Comparison of ENCODE assay signal across 1 cellular context in the genomic region with DNA sequence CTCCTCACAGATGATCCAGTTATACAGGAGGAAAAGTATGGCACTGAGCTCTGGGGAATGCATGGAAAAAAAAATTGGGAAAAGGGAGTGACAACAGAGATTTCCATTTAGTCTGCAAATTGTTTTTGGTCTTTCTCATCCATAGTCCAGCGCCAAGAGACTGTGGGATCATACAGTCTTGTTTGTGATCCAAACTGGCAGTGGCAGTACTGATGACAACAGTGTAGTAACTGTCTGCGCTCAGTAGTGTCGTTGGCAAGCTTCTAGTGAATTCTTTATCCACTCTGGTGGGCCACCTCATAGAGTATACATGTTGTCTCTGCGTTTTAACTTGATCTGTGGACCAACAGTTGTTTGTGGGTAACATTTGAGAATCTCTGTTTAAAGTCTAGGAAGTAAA.
TF ChIP-seq lines count a peak whose summit lies in the region.

No MANE protein-coding gene starts in this region.

TF ChIP-seq in SK-N-SH treated with all-trans-retinoic acid at 6 μM for 48 hours, 23 proteins besides CTCF, POLR2A, EP300 and RAD21 (continued from another document):
- TF ChIP-seq, protein P1, sequence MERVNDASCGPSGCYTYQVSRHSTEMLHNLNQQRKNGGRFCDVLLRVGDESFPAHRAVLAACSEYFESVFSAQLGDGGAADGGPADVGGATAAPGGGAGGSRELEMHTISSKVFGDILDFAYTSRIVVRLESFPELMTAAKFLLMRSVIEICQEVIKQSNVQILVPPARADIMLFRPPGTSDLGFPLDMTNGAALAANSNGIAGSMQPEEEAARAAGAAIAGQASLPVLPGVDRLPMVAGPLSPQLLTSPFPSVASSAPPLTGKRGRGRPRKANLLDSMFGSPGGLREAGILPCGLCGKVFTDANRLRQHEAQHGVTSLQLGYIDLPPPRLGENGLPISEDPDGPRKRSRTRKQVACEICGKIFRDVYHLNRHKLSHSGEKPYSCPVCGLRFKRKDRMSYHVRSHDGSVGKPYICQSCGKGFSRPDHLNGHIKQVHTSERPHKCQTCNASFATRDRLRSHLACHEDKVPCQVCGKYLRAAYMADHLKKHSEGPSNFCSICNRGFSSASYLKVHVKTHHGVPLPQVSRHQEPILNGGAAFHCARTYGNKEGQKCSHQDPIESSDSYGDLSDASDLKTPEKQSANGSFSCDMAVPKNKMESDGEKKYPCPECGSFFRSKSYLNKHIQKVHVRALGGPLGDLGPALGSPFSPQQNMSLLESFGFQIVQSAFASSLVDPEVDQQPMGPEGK (CRISPR knock-in tag; IDR thresholded peaks at IDR 0.05; ENCODE audit: borderline replicate concordance): no peak
- TF ChIP-seq ISL1 (CRISPR knock-in tag; IDR thresholded peaks at IDR 0.05): no peak
- no peak for TF ChIP-seq TCF4 (CRISPR knock-in tag; IDR thresholded peaks at IDR 0.05; ENCODE audit: borderline replicate concordance)
- TF ChIP-seq TOX (CRISPR knock-in tag; IDR thresholded peaks at IDR 0.05; ENCODE audit: borderline replicate concordance): no peak
- TF ChIP-seq, protein P2, sequence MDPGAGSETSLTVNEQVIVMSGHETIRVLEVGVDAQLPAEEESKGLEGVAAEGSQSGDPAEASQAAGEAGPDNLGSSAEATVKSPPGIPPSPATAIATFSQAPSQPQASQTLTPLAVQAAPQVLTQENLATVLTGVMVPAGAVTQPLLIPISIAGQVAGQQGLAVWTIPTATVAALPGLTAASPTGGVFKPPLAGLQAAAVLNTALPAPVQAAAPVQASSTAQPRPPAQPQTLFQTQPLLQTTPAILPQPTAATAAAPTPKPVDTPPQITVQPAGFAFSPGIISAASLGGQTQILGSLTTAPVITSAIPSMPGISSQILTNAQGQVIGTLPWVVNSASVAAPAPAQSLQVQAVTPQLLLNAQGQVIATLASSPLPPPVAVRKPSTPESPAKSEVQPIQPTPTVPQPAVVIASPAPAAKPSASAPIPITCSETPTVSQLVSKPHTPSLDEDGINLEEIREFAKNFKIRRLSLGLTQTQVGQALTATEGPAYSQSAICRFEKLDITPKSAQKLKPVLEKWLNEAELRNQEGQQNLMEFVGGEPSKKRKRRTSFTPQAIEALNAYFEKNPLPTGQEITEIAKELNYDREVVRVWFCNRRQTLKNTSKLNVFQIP (CRISPR knock-in tag; IDR thresholded peaks at IDR 0.05; ENCODE audit: borderline replicate concordance, low read depth): no peak
- TF ChIP-seq, protein P3, sequence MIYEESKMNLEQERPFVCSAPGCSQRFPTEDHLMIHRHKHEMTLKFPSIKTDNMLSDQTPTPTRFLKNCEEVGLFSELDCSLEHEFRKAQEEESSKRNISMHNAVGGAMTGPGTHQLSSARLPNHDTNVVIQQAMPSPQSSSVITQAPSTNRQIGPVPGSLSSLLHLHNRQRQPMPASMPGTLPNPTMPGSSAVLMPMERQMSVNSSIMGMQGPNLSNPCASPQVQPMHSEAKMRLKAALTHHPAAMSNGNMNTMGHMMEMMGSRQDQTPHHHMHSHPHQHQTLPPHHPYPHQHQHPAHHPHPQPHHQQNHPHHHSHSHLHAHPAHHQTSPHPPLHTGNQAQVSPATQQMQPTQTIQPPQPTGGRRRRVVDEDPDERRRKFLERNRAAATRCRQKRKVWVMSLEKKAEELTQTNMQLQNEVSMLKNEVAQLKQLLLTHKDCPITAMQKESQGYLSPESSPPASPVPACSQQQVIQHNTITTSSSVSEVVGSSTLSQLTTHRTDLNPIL (CRISPR knock-in tag; IDR thresholded peaks at IDR 0.05; ENCODE audit: low read depth): no peak
- TF ChIP-seq SNAI2 (CRISPR knock-in tag; IDR thresholded peaks at IDR 0.05): no peak
- no peak for TF ChIP-seq ZNF565 (CRISPR knock-in tag; conservative IDR thresholded peaks at IDR 0.05; ENCODE audit: low read depth)
- no peak for TF ChIP-seq ZFP30 (CRISPR knock-in tag; IDR thresholded peaks at IDR 0.05)
- no peak for TF ChIP-seq OSR1 (CRISPR knock-in tag; IDR thresholded peaks at IDR 0.05)
- TF ChIP-seq BACH2 (CRISPR knock-in tag; IDR thresholded peaks at IDR 0.05; ENCODE audit: borderline replicate concordance): no peak
- TF ChIP-seq, protein P4, sequence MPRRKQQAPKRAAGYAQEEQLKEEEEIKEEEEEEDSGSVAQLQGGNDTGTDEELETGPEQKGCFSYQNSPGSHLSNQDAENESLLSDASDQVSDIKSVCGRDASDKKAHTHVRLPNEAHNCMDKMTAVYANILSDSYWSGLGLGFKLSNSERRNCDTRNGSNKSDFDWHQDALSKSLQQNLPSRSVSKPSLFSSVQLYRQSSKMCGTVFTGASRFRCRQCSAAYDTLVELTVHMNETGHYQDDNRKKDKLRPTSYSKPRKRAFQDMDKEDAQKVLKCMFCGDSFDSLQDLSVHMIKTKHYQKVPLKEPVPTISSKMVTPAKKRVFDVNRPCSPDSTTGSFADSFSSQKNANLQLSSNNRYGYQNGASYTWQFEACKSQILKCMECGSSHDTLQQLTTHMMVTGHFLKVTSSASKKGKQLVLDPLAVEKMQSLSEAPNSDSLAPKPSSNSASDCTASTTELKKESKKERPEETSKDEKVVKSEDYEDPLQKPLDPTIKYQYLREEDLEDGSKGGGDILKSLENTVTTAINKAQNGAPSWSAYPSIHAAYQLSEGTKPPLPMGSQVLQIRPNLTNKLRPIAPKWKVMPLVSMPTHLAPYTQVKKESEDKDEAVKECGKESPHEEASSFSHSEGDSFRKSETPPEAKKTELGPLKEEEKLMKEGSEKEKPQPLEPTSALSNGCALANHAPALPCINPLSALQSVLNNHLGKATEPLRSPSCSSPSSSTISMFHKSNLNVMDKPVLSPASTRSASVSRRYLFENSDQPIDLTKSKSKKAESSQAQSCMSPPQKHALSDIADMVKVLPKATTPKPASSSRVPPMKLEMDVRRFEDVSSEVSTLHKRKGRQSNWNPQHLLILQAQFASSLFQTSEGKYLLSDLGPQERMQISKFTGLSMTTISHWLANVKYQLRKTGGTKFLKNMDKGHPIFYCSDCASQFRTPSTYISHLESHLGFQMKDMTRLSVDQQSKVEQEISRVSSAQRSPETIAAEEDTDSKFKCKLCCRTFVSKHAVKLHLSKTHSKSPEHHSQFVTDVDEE (CRISPR knock-in tag; IDR thresholded peaks at IDR 0.05): no peak
